10 cellular contexts compared by ENCODE assay signal in the genomic region with DNA sequence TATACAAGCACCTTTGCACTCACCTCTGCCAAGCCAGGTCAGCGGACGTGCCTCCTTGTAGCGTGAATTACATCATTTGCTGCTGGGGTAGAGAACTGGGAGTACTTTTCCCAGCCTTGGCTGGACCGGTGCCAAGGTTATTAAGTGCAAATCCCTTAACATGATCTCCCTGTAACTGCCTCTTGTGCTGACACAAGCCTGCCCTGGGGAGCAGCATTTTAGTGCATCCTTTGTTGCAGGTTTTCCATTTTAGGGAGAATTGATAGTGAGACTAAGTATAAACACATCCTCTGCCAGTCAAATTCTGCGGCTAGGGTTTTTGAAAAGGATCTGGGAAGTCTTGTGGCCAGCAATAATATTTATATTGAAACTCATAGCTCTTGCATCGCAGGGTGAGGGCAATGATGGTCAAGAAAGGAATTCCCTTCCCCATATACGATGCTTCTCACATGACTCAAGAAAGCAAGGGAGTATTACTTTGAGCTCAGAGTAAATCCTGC. TPM values are rescaled to one million over a fixed set of nuclear protein-coding genes. Genes with fewer than 3 reads are reported as not detected.
DNase-seq lines count a peak whose midpoint lies in the region; ATAC-seq, FAIRE-seq and TF ChIP-seq lines count a peak whose summit lies in the region.
"Had no signal": no experiment of that assay in that cellular context is flagged by ENCODE, and none has a peak within 500 bp of the region (broad histone marks: within the 10 kb centered on the region; RNA-seq: fewer than 3 reads in every experiment).

No MANE protein-coding gene starts in this region.

- 33% methylated on average over 7 of the region's 7 CpGs for WGBS in prostate gland

- no peaks in the 10 kb centered on the region for H3K27me3 ChIP-seq in WERI-Rb-1 (ENCODE audit: insufficient read depth, low read depth, severe bottlenecking)
- no peaks in the 10 kb centered on the region for H3K27me3 ChIP-seq in prostate gland (replicated peaks; ENCODE audit: insufficient read depth)

- H3K4me1 ChIP-seq in kidney (ENCODE audit: control insufficient read depth in 1 of 2, insufficient read depth in 1 of 2, low read depth in 1 of 2, low read length in 2 of 2) = no peaks in the 10 kb centered on the region
- H3K4me1 ChIP-seq in prostate gland (replicated peaks) = no peaks in the 10 kb centered on the region

- ATAC-seq in GM18505 (IDR thresholded peaks at IDR 0.05; ENCODE audit: unreplicated experiment) = no peak
- ATAC-seq in HG03460 (IDR thresholded peaks at IDR 0.05; ENCODE audit: unreplicated experiment) = no peak
- ATAC-seq: HCT116 had no signal

- intact Hi-C loops in kidney (cut with DNase I) (no loop called here), prostate gland (cut with DNase I) (no loop called here)

- DNase-seq in AG08396 (ENCODE audit: low spot score) = peak; percentile 50
- peak; percentile 95 for DNase-seq in NCI-H146 (lab: John Stamatoyannopoulos, UW)
- DNase-seq in WERI-Rb-1 = peak; percentile 45
- peak; percentile 86 for DNase-seq in kidney
- DNase-seq in AG08395 (ENCODE audit: low spot score) = no peak
- DNase-seq in prostate gland (ENCODE audit: low spot score) = no peak
- DNase-seq: CD4-positive, CD25-positive, alpha-beta regulatory T cell had no signal

- no peaks in the 10 kb centered on the region for H3K36me3 ChIP-seq in WERI-Rb-1
- H3K36me3 ChIP-seq in kidney (ENCODE audit: control insufficient read depth in 1 of 2, insufficient read depth in 2 of 2, low read length in 2 of 2) = no peaks in the 10 kb centered on the region
- H3K36me3 ChIP-seq in prostate gland = no peaks in the 10 kb centered on the region

- no peak for FAIRE-seq in kidney (lab: Jason Lieb, UNC)

- TF ChIP-seq POLR2A in GM18505 (IDR thresholded peaks at IDR 0.05; ENCODE audit: borderline replicate concordance, extremely low read depth, insufficient read depth, insufficient read length) (no peak), prostate gland (IDR thresholded peaks at IDR 0.05) (no peak)

- no peak overlapping the region for H3K9ac ChIP-seq in kidney (ENCODE audit: low read length in 2 of 2)

- H3K4me3 ChIP-seq in WERI-Rb-1 (ENCODE audit: low read depth, low read length) (no peak overlapping the region), kidney (ENCODE audit: low read length in 2 of 2) (no peak overlapping the region), prostate gland (no peak overlapping the region)

- H3K27ac ChIP-seq in WERI-Rb-1 (no peak overlapping the region), kidney (ENCODE audit: low read depth in 2 of 2, low read length in 2 of 2) (no peak overlapping the region), prostate gland (no peak overlapping the region)

- no peak for TF ChIP-seq CTCF in WERI-Rb-1 (IDR thresholded peaks at IDR 0.05; ENCODE audit: low read depth, low read length)
- no peak for TF ChIP-seq CTCF in kidney (IDR thresholded peaks at IDR 0.05; ENCODE audit: borderline replicate concordance, extremely low read depth, insufficient read depth)
- TF ChIP-seq CTCF in prostate gland (IDR thresholded peaks at IDR 0.05) = no peak

- H3K9me3 ChIP-seq in WERI-Rb-1 (ENCODE audit: severe bottlenecking) (no peaks in the 10 kb centered on the region), kidney (ENCODE audit: control insufficient read depth in 1 of 2, low read length in 2 of 2) (no peaks in the 10 kb centered on the region), prostate gland (no peaks in the 10 kb centered on the region)

RNA-seq across cellular contexts. Expression of a gene that starts 32.7 kb away (rescaled TPM):
- total RNA-seq in kidney (8.3 TPM), prostate gland (1 to 10 TPM; 3.8 to 3.9 TPM)
- 0.73 TPM for polyA plus RNA-seq in kidney (ENCODE audit: insufficient read depth, low read depth, low replicate concordance)
- total RNA-seq: CD4-positive, CD25-positive, alpha-beta regulatory T cell had no signal
- polyA plus RNA-seq: CD4-positive, CD25-positive, alpha-beta regulatory T cell had no signal

RNA-seq across cellular contexts. Expression of a gene that starts 50.5 kb away (rescaled TPM):
- total RNA-seq in kidney (0.54 TPM), prostate gland (1 to 10 TPM; 2.3 to 5.1 TPM)
- polyA plus RNA-seq in kidney (ENCODE audit: insufficient read depth, low read depth, low replicate concordance) = 0.17 TPM
- total RNA-seq: CD4-positive, CD25-positive, alpha-beta regulatory T cell had no signal
- polyA plus RNA-seq: CD4-positive, CD25-positive, alpha-beta regulatory T cell had no signal

Comparison
In these comparisons a context has a peak if more than half of its experiments do, and no peak if none do; other contexts are left out.
1. DNase-seq: peak in AG08396 (single experiment), NCI-H146 (single experiment), WERI-Rb-1 (single experiment) and kidney (single experiment); none in AG08395 (single experiment) and prostate gland (single experiment).